Comparison of ENCODE assay signal across 1 cellular context in the genomic region with DNA sequence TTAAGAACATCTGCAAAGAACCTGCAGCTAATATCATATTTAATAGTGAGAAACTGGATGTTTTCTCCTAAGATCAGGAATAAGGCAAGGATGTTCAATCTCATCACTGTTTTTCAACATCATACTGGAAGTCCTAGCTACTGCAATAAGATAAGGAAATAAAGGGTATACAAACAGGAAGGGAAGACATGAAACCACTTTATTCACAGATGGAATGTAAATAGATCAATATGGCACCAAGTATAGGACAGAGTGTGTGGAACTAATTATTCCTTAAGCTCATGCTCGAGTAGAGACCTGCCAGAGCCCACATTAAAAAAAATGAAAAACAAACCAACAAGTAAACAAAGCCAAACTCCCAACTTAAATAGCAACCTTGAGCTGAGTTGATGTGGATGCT.
TF ChIP-seq lines count a peak whose summit lies in the region.

No MANE protein-coding gene starts in this region.

TF ChIP-seq in HepG2, 621 proteins besides CTCF, POLR2A, EP300 and RAD21 (continues in another document):
- TF ChIP-seq HNRNPLL (IDR thresholded peaks at IDR 0.05; ENCODE audit: low read depth, low read length, poor library complexity, severe bottlenecking) (no peak), ZSCAN30 (CRISPR knock-in tag; IDR thresholded peaks at IDR 0.05) (no peak), ZNF383 (CRISPR knock-in tag; IDR thresholded peaks at IDR 0.05; ENCODE audit: borderline replicate concordance) (no peak), ETV5 (CRISPR knock-in tag; IDR thresholded peaks at IDR 0.05; ENCODE audit: borderline replicate concordance) (peak; percentile 24; the same call in 1 of the 2 replicates), AKAP8 (CRISPR knock-in tag; IDR thresholded peaks at IDR 0.05) (no peak), ZNF563 (CRISPR knock-in tag; IDR thresholded peaks at IDR 0.05) (no peak), SOX13 (IDR thresholded peaks at IDR 0.05) (no peak), SOX13 (CRISPR knock-in tag; conservative IDR thresholded peaks at IDR 0.05 in 1 of 2, IDR thresholded peaks at IDR 0.05 in 1 of 2) (peak in 1 of 2 experiments; percentile 47; a peak in 1 of 4 replicates), ZBTB26 (CRISPR knock-in tag; IDR thresholded peaks at IDR 0.05; ENCODE audit: borderline replicate concordance) (no peak), ZNF354B (CRISPR knock-in tag; IDR thresholded peaks at IDR 0.05) (no peak), ZNF264 (CRISPR knock-in tag; IDR thresholded peaks at IDR 0.05) (no peak), PLRG1 (conservative IDR thresholded peaks at IDR 0.05) (no peak), HDAC2 (CRISPR knock-in tag; IDR thresholded peaks at IDR 0.05) (peak; percentile 31; the same call in 1 of the 2 replicates), CREB1 (IDR thresholded peaks at IDR 0.05) (no peak), CREB1 (CRISPR knock-in tag; IDR thresholded peaks at IDR 0.05) (0 out of 2 replicates have a peak, but pooled peaks have one; percentile 4), FOXC1 (CRISPR knock-in tag; IDR thresholded peaks at IDR 0.05; ENCODE audit: borderline replicate concordance) (no peak), GLI4 (CRISPR knock-in tag; IDR thresholded peaks at IDR 0.05; ENCODE audit: borderline replicate concordance) (no peak), GTF3A (CRISPR knock-in tag; conservative IDR thresholded peaks at IDR 0.05) (no peak), TGIF2 (CRISPR knock-in tag; IDR thresholded peaks at IDR 0.05) (no peak), ESRRA (CRISPR knock-in tag; IDR thresholded peaks at IDR 0.05; ENCODE audit: low read depth) (no peak), ZNF484 (CRISPR knock-in tag; IDR thresholded peaks at IDR 0.05; ENCODE audit: borderline replicate concordance, low read depth) (no peak), CENPT (CRISPR knock-in tag; IDR thresholded peaks at IDR 0.05; ENCODE audit: low read depth) (no peak), GATA4 (IDR thresholded peaks at IDR 0.05; ENCODE audit: borderline replicate concordance, low read depth) (no peak)
- TF ChIP-seq, protein P1, sequence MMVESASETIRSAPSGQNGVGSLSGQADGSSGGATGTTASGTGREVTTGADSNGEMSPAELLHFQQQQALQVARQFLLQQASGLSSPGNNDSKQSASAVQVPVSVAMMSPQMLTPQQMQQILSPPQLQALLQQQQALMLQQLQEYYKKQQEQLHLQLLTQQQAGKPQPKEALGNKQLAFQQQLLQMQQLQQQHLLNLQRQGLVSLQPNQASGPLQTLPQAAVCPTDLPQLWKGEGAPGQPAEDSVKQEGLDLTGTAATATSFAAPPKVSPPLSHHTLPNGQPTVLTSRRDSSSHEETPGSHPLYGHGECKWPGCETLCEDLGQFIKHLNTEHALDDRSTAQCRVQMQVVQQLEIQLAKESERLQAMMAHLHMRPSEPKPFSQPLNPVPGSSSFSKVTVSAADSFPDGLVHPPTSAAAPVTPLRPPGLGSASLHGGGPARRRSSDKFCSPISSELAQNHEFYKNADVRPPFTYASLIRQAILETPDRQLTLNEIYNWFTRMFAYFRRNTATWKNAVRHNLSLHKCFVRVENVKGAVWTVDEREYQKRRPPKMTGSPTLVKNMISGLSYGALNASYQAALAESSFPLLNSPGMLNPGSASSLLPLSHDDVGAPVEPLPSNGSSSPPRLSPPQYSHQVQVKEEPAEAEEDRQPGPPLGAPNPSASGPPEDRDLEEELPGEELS (CRISPR knock-in tag; IDR thresholded peaks at IDR 0.05): peak; percentile 35; the same call in 1 of the 2 replicates
- TF ChIP-seq, protein P2, sequence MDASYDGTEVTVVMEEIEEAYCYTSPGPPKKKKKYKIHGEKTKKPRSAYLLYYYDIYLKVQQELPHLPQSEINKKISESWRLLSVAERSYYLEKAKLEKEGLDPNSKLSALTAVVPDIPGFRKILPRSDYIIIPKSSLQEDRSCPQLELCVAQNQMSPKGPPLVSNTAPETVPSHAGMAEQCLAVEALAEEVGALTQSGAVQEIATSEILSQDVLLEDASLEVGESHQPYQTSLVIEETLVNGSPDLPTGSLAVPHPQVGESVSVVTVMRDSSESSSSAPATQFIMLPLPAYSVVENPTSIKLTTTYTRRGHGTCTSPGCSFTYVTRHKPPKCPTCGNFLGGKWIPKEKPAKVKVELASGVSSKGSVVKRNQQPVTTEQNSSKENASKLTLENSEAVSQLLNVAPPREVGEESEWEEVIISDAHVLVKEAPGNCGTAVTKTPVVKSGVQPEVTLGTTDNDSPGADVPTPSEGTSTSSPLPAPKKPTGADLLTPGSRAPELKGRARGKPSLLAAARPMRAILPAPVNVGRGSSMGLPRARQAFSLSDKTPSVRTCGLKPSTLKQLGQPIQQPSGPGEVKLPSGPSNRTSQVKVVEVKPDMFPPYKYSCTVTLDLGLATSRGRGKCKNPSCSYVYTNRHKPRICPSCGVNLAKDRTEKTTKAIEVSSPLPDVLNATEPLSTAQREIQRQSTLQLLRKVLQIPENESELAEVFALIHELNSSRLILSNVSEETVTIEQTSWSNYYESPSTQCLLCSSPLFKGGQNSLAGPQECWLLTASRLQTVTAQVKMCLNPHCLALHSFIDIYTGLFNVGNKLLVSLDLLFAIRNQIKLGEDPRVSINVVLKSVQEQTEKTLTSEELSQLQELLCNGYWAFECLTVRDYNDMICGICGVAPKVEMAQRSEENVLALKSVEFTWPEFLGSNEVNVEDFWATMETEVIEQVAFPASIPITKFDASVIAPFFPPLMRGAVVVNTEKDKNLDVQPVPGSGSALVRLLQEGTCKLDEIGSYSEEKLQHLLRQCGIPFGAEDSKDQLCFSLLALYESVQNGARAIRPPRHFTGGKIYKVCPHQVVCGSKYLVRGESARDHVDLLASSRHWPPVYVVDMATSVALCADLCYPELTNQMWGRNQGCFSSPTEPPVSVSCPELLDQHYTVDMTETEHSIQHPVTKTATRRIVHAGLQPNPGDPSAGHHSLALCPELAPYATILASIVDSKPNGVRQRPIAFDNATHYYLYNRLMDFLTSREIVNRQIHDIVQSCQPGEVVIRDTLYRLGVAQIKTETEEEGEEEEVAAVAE (CRISPR knock-in tag; IDR thresholded peaks at IDR 0.05; ENCODE audit: borderline replicate concordance): no peak
- TF ChIP-seq, protein P3, sequence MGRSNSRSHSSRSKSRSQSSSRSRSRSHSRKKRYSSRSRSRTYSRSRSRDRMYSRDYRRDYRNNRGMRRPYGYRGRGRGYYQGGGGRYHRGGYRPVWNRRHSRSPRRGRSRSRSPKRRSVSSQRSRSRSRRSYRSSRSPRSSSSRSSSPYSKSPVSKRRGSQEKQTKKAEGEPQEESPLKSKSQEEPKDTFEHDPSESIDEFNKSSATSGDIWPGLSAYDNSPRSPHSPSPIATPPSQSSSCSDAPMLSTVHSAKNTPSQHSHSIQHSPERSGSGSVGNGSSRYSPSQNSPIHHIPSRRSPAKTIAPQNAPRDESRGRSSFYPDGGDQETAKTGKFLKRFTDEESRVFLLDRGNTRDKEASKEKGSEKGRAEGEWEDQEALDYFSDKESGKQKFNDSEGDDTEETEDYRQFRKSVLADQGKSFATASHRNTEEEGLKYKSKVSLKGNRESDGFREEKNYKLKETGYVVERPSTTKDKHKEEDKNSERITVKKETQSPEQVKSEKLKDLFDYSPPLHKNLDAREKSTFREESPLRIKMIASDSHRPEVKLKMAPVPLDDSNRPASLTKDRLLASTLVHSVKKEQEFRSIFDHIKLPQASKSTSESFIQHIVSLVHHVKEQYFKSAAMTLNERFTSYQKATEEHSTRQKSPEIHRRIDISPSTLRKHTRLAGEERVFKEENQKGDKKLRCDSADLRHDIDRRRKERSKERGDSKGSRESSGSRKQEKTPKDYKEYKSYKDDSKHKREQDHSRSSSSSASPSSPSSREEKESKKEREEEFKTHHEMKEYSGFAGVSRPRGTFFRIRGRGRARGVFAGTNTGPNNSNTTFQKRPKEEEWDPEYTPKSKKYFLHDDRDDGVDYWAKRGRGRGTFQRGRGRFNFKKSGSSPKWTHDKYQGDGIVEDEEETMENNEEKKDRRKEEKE (IDR thresholded peaks at IDR 0.05): no peak
- TF ChIP-seq, protein P4, sequence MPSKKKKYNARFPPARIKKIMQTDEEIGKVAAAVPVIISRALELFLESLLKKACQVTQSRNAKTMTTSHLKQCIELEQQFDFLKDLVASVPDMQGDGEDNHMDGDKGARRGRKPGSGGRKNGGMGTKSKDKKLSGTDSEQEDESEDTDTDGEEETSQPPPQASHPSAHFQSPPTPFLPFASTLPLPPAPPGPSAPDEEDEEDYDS (CRISPR knock-in tag; IDR thresholded peaks at IDR 0.05): no peak
- TF ChIP-seq, protein P5, sequence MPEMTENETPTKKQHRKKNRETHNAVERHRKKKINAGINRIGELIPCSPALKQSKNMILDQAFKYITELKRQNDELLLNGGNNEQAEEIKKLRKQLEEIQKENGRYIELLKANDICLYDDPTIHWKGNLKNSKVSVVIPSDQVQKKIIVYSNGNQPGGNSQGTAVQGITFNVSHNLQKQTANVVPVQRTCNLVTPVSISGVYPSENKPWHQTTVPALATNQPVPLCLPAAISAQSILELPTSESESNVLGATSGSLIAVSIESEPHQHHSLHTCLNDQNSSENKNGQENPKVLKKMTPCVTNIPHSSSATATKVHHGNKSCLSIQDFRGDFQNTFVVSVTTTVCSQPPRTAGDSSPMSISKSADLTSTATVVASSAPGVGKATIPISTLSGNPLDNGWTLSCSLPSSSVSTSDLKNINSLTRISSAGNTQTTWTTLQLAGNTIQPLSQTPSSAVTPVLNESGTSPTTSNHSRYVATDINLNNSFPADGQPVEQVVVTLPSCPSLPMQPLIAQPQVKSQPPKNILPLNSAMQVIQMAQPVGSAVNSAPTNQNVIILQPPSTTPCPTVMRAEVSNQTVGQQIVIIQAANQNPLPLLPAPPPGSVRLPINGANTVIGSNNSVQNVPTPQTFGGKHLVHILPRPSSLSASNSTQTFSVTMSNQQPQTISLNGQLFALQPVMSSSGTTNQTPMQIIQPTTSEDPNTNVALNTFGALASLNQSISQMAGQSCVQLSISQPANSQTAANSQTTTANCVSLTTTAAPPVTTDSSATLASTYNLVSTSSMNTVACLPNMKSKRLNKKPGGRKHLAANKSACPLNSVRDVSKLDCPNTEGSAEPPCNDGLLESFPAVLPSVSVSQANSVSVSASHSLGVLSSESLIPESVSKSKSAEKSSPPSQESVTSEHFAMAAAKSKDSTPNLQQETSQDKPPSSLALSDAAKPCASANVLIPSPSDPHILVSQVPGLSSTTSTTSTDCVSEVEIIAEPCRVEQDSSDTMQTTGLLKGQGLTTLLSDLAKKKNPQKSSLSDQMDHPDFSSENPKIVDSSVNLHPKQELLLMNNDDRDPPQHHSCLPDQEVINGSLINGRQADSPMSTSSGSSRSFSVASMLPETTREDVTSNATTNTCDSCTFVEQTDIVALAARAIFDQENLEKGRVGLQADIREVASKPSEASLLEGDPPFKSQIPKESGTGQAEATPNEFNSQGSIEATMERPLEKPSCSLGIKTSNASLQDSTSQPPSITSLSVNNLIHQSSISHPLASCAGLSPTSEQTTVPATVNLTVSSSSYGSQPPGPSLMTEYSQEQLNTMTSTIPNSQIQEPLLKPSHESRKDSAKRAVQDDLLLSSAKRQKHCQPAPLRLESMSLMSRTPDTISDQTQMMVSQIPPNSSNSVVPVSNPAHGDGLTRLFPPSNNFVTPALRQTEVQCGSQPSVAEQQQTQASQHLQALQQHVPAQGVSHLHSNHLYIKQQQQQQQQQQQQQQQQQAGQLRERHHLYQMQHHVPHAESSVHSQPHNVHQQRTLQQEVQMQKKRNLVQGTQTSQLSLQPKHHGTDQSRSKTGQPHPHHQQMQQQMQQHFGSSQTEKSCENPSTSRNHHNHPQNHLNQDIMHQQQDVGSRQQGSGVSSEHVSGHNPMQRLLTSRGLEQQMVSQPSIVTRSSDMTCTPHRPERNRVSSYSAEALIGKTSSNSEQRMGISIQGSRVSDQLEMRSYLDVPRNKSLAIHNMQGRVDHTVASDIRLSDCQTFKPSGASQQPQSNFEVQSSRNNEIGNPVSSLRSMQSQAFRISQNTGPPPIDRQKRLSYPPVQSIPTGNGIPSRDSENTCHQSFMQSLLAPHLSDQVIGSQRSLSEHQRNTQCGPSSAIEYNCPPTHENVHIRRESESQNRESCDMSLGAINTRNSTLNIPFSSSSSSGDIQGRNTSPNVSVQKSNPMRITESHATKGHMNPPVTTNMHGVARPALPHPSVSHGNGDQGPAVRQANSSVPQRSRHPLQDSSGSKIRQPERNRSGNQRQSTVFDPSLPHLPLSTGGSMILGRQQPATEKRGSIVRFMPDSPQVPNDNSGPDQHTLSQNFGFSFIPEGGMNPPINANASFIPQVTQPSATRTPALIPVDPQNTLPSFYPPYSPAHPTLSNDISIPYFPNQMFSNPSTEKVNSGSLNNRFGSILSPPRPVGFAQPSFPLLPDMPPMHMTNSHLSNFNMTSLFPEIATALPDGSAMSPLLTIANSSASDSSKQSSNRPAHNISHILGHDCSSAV (CRISPR knock-in tag; IDR thresholded peaks at IDR 0.05; ENCODE audit: borderline replicate concordance): no peak
- TF ChIP-seq, protein P6, sequence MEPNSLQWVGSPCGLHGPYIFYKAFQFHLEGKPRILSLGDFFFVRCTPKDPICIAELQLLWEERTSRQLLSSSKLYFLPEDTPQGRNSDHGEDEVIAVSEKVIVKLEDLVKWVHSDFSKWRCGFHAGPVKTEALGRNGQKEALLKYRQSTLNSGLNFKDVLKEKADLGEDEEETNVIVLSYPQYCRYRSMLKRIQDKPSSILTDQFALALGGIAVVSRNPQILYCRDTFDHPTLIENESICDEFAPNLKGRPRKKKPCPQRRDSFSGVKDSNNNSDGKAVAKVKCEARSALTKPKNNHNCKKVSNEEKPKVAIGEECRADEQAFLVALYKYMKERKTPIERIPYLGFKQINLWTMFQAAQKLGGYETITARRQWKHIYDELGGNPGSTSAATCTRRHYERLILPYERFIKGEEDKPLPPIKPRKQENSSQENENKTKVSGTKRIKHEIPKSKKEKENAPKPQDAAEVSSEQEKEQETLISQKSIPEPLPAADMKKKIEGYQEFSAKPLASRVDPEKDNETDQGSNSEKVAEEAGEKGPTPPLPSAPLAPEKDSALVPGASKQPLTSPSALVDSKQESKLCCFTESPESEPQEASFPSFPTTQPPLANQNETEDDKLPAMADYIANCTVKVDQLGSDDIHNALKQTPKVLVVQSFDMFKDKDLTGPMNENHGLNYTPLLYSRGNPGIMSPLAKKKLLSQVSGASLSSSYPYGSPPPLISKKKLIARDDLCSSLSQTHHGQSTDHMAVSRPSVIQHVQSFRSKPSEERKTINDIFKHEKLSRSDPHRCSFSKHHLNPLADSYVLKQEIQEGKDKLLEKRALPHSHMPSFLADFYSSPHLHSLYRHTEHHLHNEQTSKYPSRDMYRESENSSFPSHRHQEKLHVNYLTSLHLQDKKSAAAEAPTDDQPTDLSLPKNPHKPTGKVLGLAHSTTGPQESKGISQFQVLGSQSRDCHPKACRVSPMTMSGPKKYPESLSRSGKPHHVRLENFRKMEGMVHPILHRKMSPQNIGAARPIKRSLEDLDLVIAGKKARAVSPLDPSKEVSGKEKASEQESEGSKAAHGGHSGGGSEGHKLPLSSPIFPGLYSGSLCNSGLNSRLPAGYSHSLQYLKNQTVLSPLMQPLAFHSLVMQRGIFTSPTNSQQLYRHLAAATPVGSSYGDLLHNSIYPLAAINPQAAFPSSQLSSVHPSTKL (CRISPR knock-in tag; IDR thresholded peaks at IDR 0.05): peak; percentile 59
